16 cellular contexts compared by ENCODE assay signal in the genomic region with DNA sequence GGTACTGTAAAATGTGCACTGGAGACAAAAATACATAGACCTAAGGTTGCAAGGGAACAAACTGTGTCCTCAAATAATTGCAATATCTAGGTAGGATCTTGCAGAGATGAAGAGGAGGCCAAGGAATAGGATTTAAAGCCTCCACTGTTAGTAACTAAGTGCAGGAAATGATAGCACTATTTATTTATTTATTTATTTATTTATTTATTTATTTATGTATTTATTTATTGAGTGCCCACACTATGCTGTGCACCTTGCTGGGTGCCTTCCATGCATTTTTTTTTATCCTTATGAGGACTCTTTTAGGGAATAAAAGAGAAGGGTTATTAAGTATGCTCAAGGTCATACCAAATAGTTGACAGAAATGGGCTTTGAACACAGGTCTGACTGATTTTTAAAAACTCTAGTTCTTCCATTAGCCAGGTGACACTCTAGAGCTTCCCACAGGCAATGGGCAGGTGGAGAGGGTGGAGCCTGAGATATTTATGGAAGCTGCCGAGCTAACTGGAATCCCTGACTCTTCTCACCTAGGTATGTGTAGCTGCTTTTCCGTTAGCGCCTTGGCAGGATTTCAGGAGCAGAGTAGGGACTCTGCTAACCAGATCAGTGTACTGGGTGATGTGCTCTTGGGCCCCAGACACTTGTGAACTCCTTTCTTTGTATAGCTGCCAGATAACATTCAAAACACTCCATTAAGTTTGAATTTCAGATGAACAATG.
"Had no signal": no experiment of that assay in that cellular context is flagged by ENCODE, and none has a peak within 500 bp of the region (broad histone marks: within the 10 kb centered on the region; RNA-seq: fewer than 3 reads in every experiment).

No MANE protein-coding gene starts in this region.

- H3K27me3 ChIP-seq: cardiac muscle cell, esophagus squamous epithelium, heart left ventricle, spleen, upper lobe of left lung had no signal

- ATAC-seq: heart left ventricle, left lobe of liver, sciatic nerve had no signal

- DNase-seq: activated B cell treated with CpG ODN at 0.5 μM for 24 hours; activated CD4-positive, alpha-beta T cell treated with anti-CD3 and anti-CD28 coated beads, Interleukin-2, amount 10 ng/mL, durations not matched to agents 24 days and 14 days; activated naive CD4-positive, alpha-beta T cell treated with Interleukin-2 at 50 U/mL for 16 hours; esophagus squamous epithelium; foreskin fibroblast; heart left ventricle; occipital lobe; spleen; stimulated activated CD4-positive, alpha-beta T cell treated with anti-CD3 and anti-CD28 coated beads, Interleukin-1b, Interleukin-23, amount 100 ng/mL, for 48 hours; stimulated activated naive CD4-positive, alpha-beta T cell; substantia nigra; upper lobe of left lung had no signal

- H3K9me3 ChIP-seq: esophagus squamous epithelium, heart left ventricle, prostate gland, spleen, upper lobe of left lung had no signal

- H3K4me3 ChIP-seq: cardiac muscle cell, esophagus squamous epithelium, heart left ventricle, prostate gland, spleen, upper lobe of left lung had no signal

- H3K4me1 ChIP-seq: prostate gland, spleen had no signal

- H3K27ac ChIP-seq: cardiac muscle cell, esophagus squamous epithelium, heart left ventricle, prostate gland, spleen, upper lobe of left lung had no signal
